ENCODE assay signal across 8 cellular contexts in genomic region chr17:82273327-82274133, GRCh38. TPM values are rescaled to one million over a fixed set of nuclear protein-coding genes. Genes with fewer than 3 reads are reported as not detected.
A peak's percentile ranks its signal among the peaks of the same experiment; 100 is the strongest.
DNase-seq lines count a peak whose midpoint lies in the region; ATAC-seq and TF ChIP-seq lines count a peak whose summit lies in the region.

Gene CSNK1D, minus strand, starts transcription at chr17:82273700. Its CDS starts 319 bp downstream, at chr17:82273381.

- peak within 1 kb of the TSS; percentile 92 for H3K4me3 ChIP-seq in kidney epithelial cell (ENCODE audit: low read depth, low read length)

- no peaks in the 10 kb centered on the region for H3K27me3 ChIP-seq in kidney epithelial cell (ENCODE audit: control insufficient read depth, insufficient read depth, low read length)

- ATAC-seq in GM19025 (IDR thresholded peaks at IDR 0.05; ENCODE audit: low read depth, unreplicated experiment) (peak; percentile 69), HG03280 (IDR thresholded peaks at IDR 0.05; ENCODE audit: unreplicated experiment) (peak; percentile 79)

- TF ChIP-seq CTCF in kidney epithelial cell (IDR thresholded peaks at IDR 0.05; ENCODE audit: insufficient read depth, low read length, poor library complexity, severe bottlenecking), result no peak

- no peaks in the 10 kb centered on the region for H3K36me3 ChIP-seq in kidney epithelial cell (ENCODE audit: control insufficient read depth, insufficient read depth, low read length)

- peak; percentile 94 for DNase-seq in AG08395 (ENCODE audit: low spot score)
- DNase-seq in NCI-H460 (ENCODE audit: extremely low read depth, low read depth), result peak; percentile 85
- peak; percentile 90 to 94 for DNase-seq in activated CD4-positive, alpha-beta T cell treated with anti-CD3 and anti-CD28 coated beads for 24 hours (ENCODE audit: low read depth in 2 of 2)
- peak; percentile 96 for DNase-seq in cerebellum (ENCODE audit: low spot score)
- no peak for DNase-seq in kidney epithelial cell (ENCODE audit: low read depth)
- DNase-seq in stimulated activated CD4-positive, alpha-beta T cell treated with anti-CD3 and anti-CD28 coated beads, Interleukin-15, amount 100 ng/mL, for 24 hours, result peak; percentile 95

RNA-seq across cellular contexts. Expression of gene CSNK1D, which starts in this region (rescaled TPM):
- total RNA-seq in NCI-H460 (2014; rRNA removed; shearing (Covaris generic)), result 26.6 and 31.6 TPM in 2 replicates
- 56.2 and 79.0 TPM in 2 replicates for polyA plus RNA-seq in NCI-H460 (2014; cell fraction: nucleus; rRNA removed)
- total RNA-seq in cerebellum (45.1 TPM), kidney epithelial cell (55.1 and 61.7 TPM in 2 replicates)
